8 cellular contexts compared by ENCODE assay signal in the genomic region with DNA sequence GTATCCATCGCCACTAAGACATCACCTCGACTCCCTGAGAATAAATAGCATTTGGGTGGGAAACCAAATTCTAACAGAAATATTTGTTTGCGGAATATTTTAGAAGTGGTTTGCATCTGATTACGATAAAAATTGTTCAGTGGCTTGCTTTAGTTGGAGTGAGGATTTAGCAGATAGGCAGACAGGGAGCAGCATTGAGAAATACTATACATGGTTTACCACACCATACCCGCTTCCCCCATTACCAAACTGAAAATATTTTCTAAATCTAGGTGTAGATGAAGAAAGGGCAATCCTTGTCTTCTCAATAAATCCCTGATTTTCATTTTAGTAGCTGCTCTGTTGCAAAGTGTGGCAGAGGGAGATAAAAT. TPM values are rescaled to one million over a fixed set of nuclear protein-coding genes. Genes with fewer than 3 reads are reported as not detected.
DNase-seq lines count a peak whose midpoint lies in the region; ATAC-seq and TF ChIP-seq lines count a peak whose summit lies in the region.

No MANE protein-coding gene starts in this region.

- H3K27me3 ChIP-seq in AG04450 (ENCODE audit: control insufficient read depth, insufficient read depth, low read length) (no peaks in the 10 kb centered on the region), foreskin keratinocyte (no peaks in the 10 kb centered on the region)
- H3K27me3 ChIP-seq in naive thymus-derived CD4-positive, alpha-beta T cell (ENCODE audit: control insufficient read depth in 2 of 2, insufficient read depth in 2 of 2, low read length in 2 of 2) = peaks cover 28 to 62% of the 10 kb centered on the region in 2 donors

- peaks cover 0 to 47% (median 21%) of the 10 kb centered on the region in 7 donors for H3K4me1 Mint-ChIP-seq in naive thymus-derived CD4-positive, alpha-beta T cell

- H3K27ac ChIP-seq in AG04450 (ENCODE audit: low read depth, low read length) (no peak overlapping the region), caudate nucleus (ENCODE audit: low read depth, low read length) (peak overlapping the region; percentile 70), foreskin keratinocyte (no peak overlapping the region)
- no peak overlapping the region for H3K27ac ChIP-seq in naive thymus-derived CD4-positive, alpha-beta T cell (ENCODE audit: low read depth, low read length)

- H3K27ac Mint-ChIP-seq in naive thymus-derived CD4-positive, alpha-beta T cell = peak overlapping the region in 6 of 9 donors; percentile 45 to 77 (median 57)

- DNase-seq in AG04450 (ENCODE audit: low read depth, low spot score) (no peak), Kasumi-1 (lab: John Stamatoyannopoulos, UW) (peak; percentile 38 to 68), caudate nucleus (lab: John Stamatoyannopoulos, UW) (no peak), inferior parietal cortex (ENCODE audit: extremely low spot score) (no peak), foreskin keratinocyte (no peak)
- no peak for DNase-seq in naive thymus-derived CD4-positive, alpha-beta T cell

- H3K4me3 Mint-ChIP-seq in naive thymus-derived CD4-positive, alpha-beta T cell = peak overlapping the region in 8 of 10 donors; percentile 6 to 66 (median 44)

- peaks cover 45 to 46% of the 10 kb centered on the region in 2 donors for H3K4me1 ChIP-seq in naive thymus-derived CD4-positive, alpha-beta T cell (ENCODE audit: control insufficient read depth in 2 of 2, insufficient read depth in 2 of 2, low read length in 2 of 2)
- H3K4me1 ChIP-seq in foreskin keratinocyte = no peaks in the 10 kb centered on the region

- peaks cover 0 to 4% (median 0%) of the 10 kb centered on the region in 5 donors for H3K36me3 Mint-ChIP-seq in naive thymus-derived CD4-positive, alpha-beta T cell

- peak overlapping the region; percentile 47; the same call in 1 of the 2 replicates for H3K4me3 ChIP-seq in AG04450 (ENCODE audit: low read depth, low read length)
- no peak overlapping the region for H3K4me3 ChIP-seq in naive thymus-derived CD4-positive, alpha-beta T cell (ENCODE audit: low read length)

- no peaks in the 10 kb centered on the region; the same call in 1 of the 2 replicates for H3K9me3 ChIP-seq in AG04450 (ENCODE audit: control insufficient read depth, insufficient read depth, low read length)
- H3K9me3 ChIP-seq in naive thymus-derived CD4-positive, alpha-beta T cell (ENCODE audit: control insufficient read depth in 2 of 3, low read length in 3 of 3) = no peaks in the 10 kb centered on the region

- no peak for ATAC-seq in naive thymus-derived CD4-positive, alpha-beta T cell
- ATAC-seq in foreskin keratinocyte = no peak
- ATAC-seq in HG02885 (IDR thresholded peaks at IDR 0.05; ENCODE audit: poor library complexity, unreplicated experiment) = no peak
- ATAC-seq in HG03378 (IDR thresholded peaks at IDR 0.05; ENCODE audit: unreplicated experiment) = no peak

- intact Hi-C loops in naive thymus-derived CD4-positive, alpha-beta T cell (cut with micrococcal nuclease) = loop anchor here (10.0 kb wide), 3 partner anchors 100 to 1580 kb away; a partner anchor contains a TSS

- POLR2A ChIA-PET in AG04450 (lab: Yijun Ruan, JAX) = interaction anchor here (0.8 to 2.1 kb wide), 19 partner anchors 9 to 172 kb away, joined by 3 to 27 read pairs (median 6); a partner anchor contains a TSS
- POLR2A ChIA-PET in naive thymus-derived CD4-positive, alpha-beta T cell (lab: Charles Lee) = interaction anchor here (0.9 to 1.0 kb wide), 2 partner anchors 18 to 114 kb away, joined by 3 to 4 read pairs; no protein-coding TSS in a partner anchor

- CTCF ChIA-PET in AG04450 (lab: Charles Lee) = interaction anchor here (0.8 to 1.4 kb wide), 4 partner anchors 46 to 140 kb away, joined by 3 to 9 read pairs (median 4); no protein-coding TSS in a partner anchor
- CTCF ChIA-PET in naive thymus-derived CD4-positive, alpha-beta T cell (lab: Charles Lee) = interaction anchor here (1.7 kb wide), 1 partner anchor 18 kb away, joined by 4 read pairs; no protein-coding TSS in a partner anchor

- peaks cover 30 to 71% (median 50%) of the 10 kb centered on the region in 5 donors for H3K27me3 Mint-ChIP-seq in naive thymus-derived CD4-positive, alpha-beta T cell

- H3K9me3 Mint-ChIP-seq in naive thymus-derived CD4-positive, alpha-beta T cell = peaks cover 0 to 18% (median 0%) of the 10 kb centered on the region in 11 donors

- H3K36me3 ChIP-seq in naive thymus-derived CD4-positive, alpha-beta T cell (ENCODE audit: control insufficient read depth in 2 of 3, insufficient read depth in 3 of 3, low read length in 3 of 3) = no peaks in the 10 kb centered on the region

- no peak for TF ChIP-seq CTCF in AG04450 (IDR thresholded peaks at IDR 0.05; ENCODE audit: low read depth, low read length)
- TF ChIP-seq CTCF in foreskin keratinocyte (conservative IDR thresholded peaks at IDR 0.05) = no peak

RNA-seq across cellular contexts. Expression of a gene that starts 0.9 kb away (rescaled TPM):
- polyA plus RNA-seq in AG04450 (2011; rRNA removed) = 1.3 and 2.5 TPM in 2 replicates
- polyA minus RNA-seq in AG04450 (2011; rRNA and poly(A)+ RNA removed) = 3.3 and 6.3 TPM in 2 replicates
- total RNA-seq in naive thymus-derived CD4-positive, alpha-beta T cell = 1 to 10 TPM in 1 of 5 experiments, under 1 TPM in 3, not detected in 1; 0.05 to 3.8 (median 0.68) TPM
- not detected for polyA plus RNA-seq in naive thymus-derived CD4-positive, alpha-beta T cell
- total RNA-seq in foreskin keratinocyte = 4.4 and 5.6 TPM in 2 replicates
- 1.7 and 2.2 TPM in 2 replicates for polyA plus RNA-seq in foreskin keratinocyte

Comparison
In these comparisons a context has a peak if more than half of its experiments do, and no peak if none do; other contexts are left out.
1. DNase-seq: peak in Kasumi-1 (2 of 2); none in AG04450 (single experiment), caudate nucleus (0 of 61), naive thymus-derived CD4-positive, alpha-beta T cell (0 of 9), inferior parietal cortex (single experiment) and foreskin keratinocyte (0 of 2).